Comparison of ENCODE assay signal across 7 cellular contexts in genomic region chrX:2497961-2498780, GRCh38. TPM values are rescaled to one million over a fixed set of nuclear protein-coding genes. Genes with fewer than 3 reads are reported as not detected.
DNase-seq lines count a peak whose midpoint lies in the region; ATAC-seq, FAIRE-seq and TF ChIP-seq lines count a peak whose summit lies in the region.

No MANE protein-coding gene starts in this region.

- H3K4me3 ChIP-seq in HUES64 (ENCODE audit: low read length) (peak overlapping the region; percentile 92), kidney (ENCODE audit: low read length in 2 of 2) (peak overlapping the region; percentile 22 to 72)

- H3K27ac ChIP-seq in HUES64 (ENCODE audit: low read depth, low read length) (peak overlapping the region; percentile 94), kidney (ENCODE audit: low read depth in 2 of 2, low read length in 2 of 2) (peak overlapping the region; percentile 87 to 93)

- H3K36me3 Mint-ChIP-seq in brain, result peaks cover 18% of the 10 kb centered on the region

- H3K9ac ChIP-seq in HUES64 (ENCODE audit: low read depth, low read length), result peak overlapping the region; percentile 56
- peak overlapping the region in 1 of 2 donors; percentile 42 for H3K9ac ChIP-seq in kidney (ENCODE audit: low read length in 2 of 2)

- H3K9me3 ChIP-seq in HUES64 (ENCODE audit: insufficient read depth, low read depth, low read length) (no peaks in the 10 kb centered on the region), kidney (ENCODE audit: control insufficient read depth in 1 of 2, low read length in 2 of 2) (no peaks in the 10 kb centered on the region)

- no peaks in the 10 kb centered on the region for H3K27me3 ChIP-seq in HUES64 (ENCODE audit: insufficient read depth, low read length)

- FAIRE-seq in kidney (lab: Jason Lieb, UNC), result no peak

- intact Hi-C loops in kidney (cut with DNase I), result no loop called here

- H3K4me1 ChIP-seq in HUES64 (ENCODE audit: insufficient read depth, low read length) (peaks cover 25% of the 10 kb centered on the region), kidney (ENCODE audit: control insufficient read depth in 1 of 2, insufficient read depth in 1 of 2, low read depth in 1 of 2, low read length in 2 of 2) (peaks cover 0 to 9% of the 10 kb centered on the region in 2 donors)

- no peak for TF ChIP-seq CTCF in brain (conservative IDR thresholded peaks at IDR 0.05)
- no peak for TF ChIP-seq CTCF in kidney (IDR thresholded peaks at IDR 0.05; ENCODE audit: borderline replicate concordance, extremely low read depth, insufficient read depth)

- ATAC-seq in GM21619 (IDR thresholded peaks at IDR 0.05; ENCODE audit: unreplicated experiment), result no peak

- H3K9me3 Mint-ChIP-seq in brain, result no peaks in the 10 kb centered on the region

- peaks cover 23% of the 10 kb centered on the region for H3K36me3 ChIP-seq in HUES64 (ENCODE audit: insufficient read depth, low read length)
- H3K36me3 ChIP-seq in kidney (ENCODE audit: control insufficient read depth in 1 of 2, insufficient read depth in 2 of 2, low read length in 2 of 2), result peaks cover 2 to 5% of the 10 kb centered on the region in 2 donors

- peak overlapping the region; percentile 82 to 98 (median 94) for H3K27ac Mint-ChIP-seq in brain

- H3K27me3 Mint-ChIP-seq in brain, result no peaks in the 10 kb centered on the region

- peak overlapping the region; percentile 80 to 87 (median 83) for H3K4me3 Mint-ChIP-seq in brain

- DNase-seq in kidney (no peak), superior temporal gyrus (ENCODE audit: extremely low spot score) (peak; percentile 74), hepatic stellate cell (ENCODE audit: low spot score) (no peak)
- DNase-seq in stimulated activated CD4-positive, alpha-beta T cell treated with anti-CD3 and anti-CD28 coated beads, Interleukin-12 subunit alpha, Interleukin-12 subunit beta, amount 100 ng/mL, for 4 hours, result no peak

- peaks cover 46% of the 10 kb centered on the region for H3K4me1 Mint-ChIP-seq in brain

- 55% methylated on average over 10 of the region's 11 CpGs for WGBS in HUES64

RNA-seq across cellular contexts. Expression of gene DHRSX, which starts 2.6 kb away (rescaled TPM):
- polyA plus RNA-seq in HUES64 (2013, experiment 1 of 2), result 25.8 TPM
- 37.3 TPM for polyA plus RNA-seq in HUES64 (2013, experiment 2 of 2)
- 18.1 TPM for polyA plus RNA-seq in brain (ENCODE audit: insufficient read depth, low read depth, low replicate concordance)
- 26.4 TPM for total RNA-seq in kidney
- 30.0 TPM for polyA plus RNA-seq in kidney (ENCODE audit: insufficient read depth, low read depth, low replicate concordance)

RNA-seq across cellular contexts. Expression of gene ZBED1, which starts 2.6 kb away (rescaled TPM):
- 25.3 TPM for polyA plus RNA-seq in HUES64 (2013, experiment 1 of 2)
- polyA plus RNA-seq in HUES64 (2013, experiment 2 of 2), result 26.4 TPM
- polyA plus RNA-seq in brain (ENCODE audit: insufficient read depth, low read depth, low replicate concordance) (21.2 TPM), kidney (ENCODE audit: insufficient read depth, low read depth, low replicate concordance) (20.6 TPM)
- 40.7 TPM for total RNA-seq in kidney
